ENCODE assay signal across 8 cellular contexts in genomic region chr12:48454675-48455074, GRCh38. TPM values are rescaled to one million over a fixed set of nuclear protein-coding genes. Genes with fewer than 3 reads are reported as not detected.
DNase-seq lines count a peak whose midpoint lies in the region; ATAC-seq and TF ChIP-seq lines count a peak whose summit lies in the region.

No MANE protein-coding gene starts in this region.

- H3K9me3 Mint-ChIP-seq in neural progenitor cell, result peaks cover 8% of the 10 kb centered on the region

- in situ Hi-C loops in mammary epithelial cell (cut with MboI; ENCODE audit: low sequenced_read_pairs in 2 of 2), result no loop called here

- CTCF ChIA-PET in mammary epithelial cell (lab: Charles Lee; ENCODE audit: low non-redundant PET), result interaction anchor here (0.6 kb wide), 1 partner anchor 384 kb away, joined by 6 read pairs; no protein-coding TSS in a partner anchor

- dilution Hi-C loops in mammary epithelial cell (cut with HindIII; ENCODE audit: low sequenced_read_pairs), result no loop called here

- H3K4me1 Mint-ChIP-seq in neural progenitor cell, result no peaks in the 10 kb centered on the region

- H3F3A ChIP-seq in neural progenitor cell (ENCODE audit: low read depth), result peaks cover 9% of the 10 kb centered on the region

- H3K4me1 ChIP-seq in DND-41 (ENCODE audit: insufficient read depth, low read length) (no peaks in the 10 kb centered on the region), mammary epithelial cell (ENCODE audit: insufficient read depth, low read length) (no peaks in the 10 kb centered on the region), neural progenitor cell (no peaks in the 10 kb centered on the region)

- H3K27me3 Mint-ChIP-seq in neural progenitor cell (ENCODE audit: insufficient read depth, low read depth), result peaks cover 2% of the 10 kb centered on the region

- H3K9me3 ChIP-seq in DND-41 (ENCODE audit: insufficient read depth, low read length, severe bottlenecking) (no peaks in the 10 kb centered on the region), mammary epithelial cell (replicated peaks; ENCODE audit: insufficient read depth, low read length) (peaks cover 3% of the 10 kb centered on the region), neural progenitor cell (ENCODE audit: low read depth) (no peaks in the 10 kb centered on the region)

- 93% methylated on average over 1 of the region's 1 CpG for WGBS in mammary epithelial cell (ENCODE audit: low coverage, missing lambda C conversion rate)

- BruUV-seq in mammary epithelial cell (replicated peaks; lab: Mats Ljungman, UMichigan), result no TSS peak

- no peak overlapping the region for H3K27ac Mint-ChIP-seq in neural progenitor cell

- no peak overlapping the region for H2AFZ ChIP-seq in DND-41 (ENCODE audit: low read depth, low read length)
- H2AFZ ChIP-seq in mammary epithelial cell (ENCODE audit: low read depth, low read length), result no peak overlapping the region
- no peak overlapping the region for H2AFZ ChIP-seq in neural progenitor cell (replicated peaks)

- H3K4me3 ChIP-seq in DND-41 (ENCODE audit: low read depth in 1 of 2, low read length in 2 of 2), result no peak overlapping the region
- no peak overlapping the region for H3K4me3 ChIP-seq in mammary epithelial cell (replicated peaks in 1 of 3; ENCODE audit: insufficient read depth in 1 of 3, low read depth in 2 of 3, low read length in 3 of 3)
- H3K4me3 ChIP-seq in neural progenitor cell, result no peak overlapping the region

- H3K9ac ChIP-seq in DND-41 (ENCODE audit: low read depth, low read length) (no peak overlapping the region), mammary epithelial cell (ENCODE audit: insufficient read depth, low read length) (no peak overlapping the region), neural progenitor cell (no peak overlapping the region)

- H3K27me3 ChIP-seq in DND-41 (ENCODE audit: insufficient read depth, low read length, poor library complexity) (peaks cover 11% of the 10 kb centered on the region), mammary epithelial cell (ENCODE audit: insufficient read depth, low read length) (peaks cover 1% of the 10 kb centered on the region), neural progenitor cell (no peaks in the 10 kb centered on the region)

- no peak for ATAC-seq in DND-41 (ENCODE audit: insufficient read depth, low read depth)
- no peak for ATAC-seq in GM19035 (IDR thresholded peaks at IDR 0.05; ENCODE audit: unreplicated experiment)
- no peak for ATAC-seq in HG03442 (IDR thresholded peaks at IDR 0.05; ENCODE audit: unreplicated experiment)

- H3K36me3 Mint-ChIP-seq in neural progenitor cell, result no peaks in the 10 kb centered on the region

- no peak overlapping the region for H3K4me2 ChIP-seq in DND-41 (ENCODE audit: insufficient read depth, low read length)
- H3K4me2 ChIP-seq in mammary epithelial cell (ENCODE audit: insufficient read depth, low read depth, low read length), result no peak overlapping the region
- H3K4me2 ChIP-seq in neural progenitor cell, result no peak overlapping the region

- H3K27ac ChIP-seq in DND-41 (ENCODE audit: low read length) (no peak overlapping the region), mammary epithelial cell (ENCODE audit: insufficient read depth, low read depth, low read length) (no peak overlapping the region), neural progenitor cell (no peak overlapping the region)

- no peaks in the 10 kb centered on the region for H4K20me1 ChIP-seq in DND-41 (ENCODE audit: insufficient read depth, low read length)
- no peaks in the 10 kb centered on the region for H4K20me1 ChIP-seq in mammary epithelial cell (ENCODE audit: insufficient read depth, low read length)
- no peaks in the 10 kb centered on the region for H4K20me1 ChIP-seq in neural progenitor cell (ENCODE audit: low read depth)

- intact Hi-C loops in mammary epithelial cell (cut with micrococcal nuclease), result loop anchor here (1.0 to 5.0 kb wide), 3 partner anchors 163 to 272 kb away; partner anchors contain the start of gene CCDC184

- H3K36me3 ChIP-seq in DND-41 (ENCODE audit: insufficient read depth, low read length) (no peaks in the 10 kb centered on the region), mammary epithelial cell (ENCODE audit: insufficient read depth, low read length) (no peaks in the 10 kb centered on the region), neural progenitor cell (no peaks in the 10 kb centered on the region)

- TF ChIP-seq CTCF in DND-41 (IDR thresholded peaks at IDR 0.05; ENCODE audit: borderline replicate concordance, extremely low read depth, low read length, poor library complexity, severe bottlenecking), result peak; percentile 46
- TF ChIP-seq CTCF in mammary epithelial cell (conservative IDR thresholded peaks at IDR 0.05 in 1 of 2, IDR thresholded peaks at IDR 0.05 in 1 of 2; ENCODE audit: extremely low read depth in 1 of 2, insufficient read depth in 1 of 2, low read depth in 1 of 2, low read length in 2 of 2), result peak; percentile 38 to 55
- TF ChIP-seq CTCF in neural progenitor cell (IDR thresholded peaks at IDR 0.05), result peak; percentile 67

- H3K79me2 ChIP-seq in DND-41 (ENCODE audit: insufficient read depth, low read length) (no peaks in the 10 kb centered on the region), mammary epithelial cell (ENCODE audit: insufficient read depth, low read length) (no peaks in the 10 kb centered on the region), neural progenitor cell (ENCODE audit: low read depth) (no peaks in the 10 kb centered on the region)

- no peak overlapping the region for H3K4me3 Mint-ChIP-seq in neural progenitor cell

- DNase-seq in DND-41 (no peak), M059J (ENCODE audit: low read depth) (peak; percentile 18), mammary epithelial cell (peak; percentile 19), neural progenitor cell (ENCODE audit: low spot score) (peak; percentile 45), DMS153 treated with DMSO at 0.1 percent for 48 hours (lab: John Stamatoyannopoulos, UW; ENCODE audit: unreplicated experiment) (no peak), NCI-H446 treated with DMSO at 0.1 percent for 48 hours (lab: John Stamatoyannopoulos, UW) (no peak)

RNA-seq across cellular contexts. Expression of gene ANP32D, which starts 17.7 kb away (rescaled TPM):
- not detected in 2 replicates for total RNA-seq in M059J (2014; rRNA removed; shearing (Covaris generic))
- total RNA-seq in mammary epithelial cell (not detected), neural progenitor cell (ENCODE audit: low replicate concordance) (not detected in 2 replicates)
- not detected for polyA plus RNA-seq in mammary epithelial cell
- not detected for polyA minus RNA-seq in mammary epithelial cell

RNA-seq across cellular contexts. Expression of gene C12orf54, which starts 27.6 kb away (rescaled TPM):
- total RNA-seq in M059J (2014; rRNA removed; shearing (Covaris generic)), result not detected in 2 replicates
- 1 to 10 TPM; 1.5 to 3.5 TPM for total RNA-seq in mammary epithelial cell
- polyA plus RNA-seq in mammary epithelial cell, result 1.9 TPM
- not detected for polyA minus RNA-seq in mammary epithelial cell
- total RNA-seq in neural progenitor cell (ENCODE audit: low replicate concordance), result not detected in 2 replicates

Comparison
In these comparisons a context has a peak if more than half of its experiments do, and no peak if none do; other contexts are left out.
1. DNase-seq: peak in M059J (single experiment), mammary epithelial cell (single experiment) and neural progenitor cell (single experiment); none in DND-41 (single experiment), DMS153 treated with DMSO at 0.1 percent for 48 hours (single experiment) and NCI-H446 treated with DMSO at 0.1 percent for 48 hours (single experiment).
2. Peak in every context shown above with its lines, with median percentiles within 50 percentile points of each other: CTCF ChIP-seq.